ENCODE assay signal across 17 cellular contexts in genomic region chr2:111200333-111200879, GRCh38.
A peak's percentile ranks its signal among the peaks of the same experiment; 100 is the strongest.
DNase-seq lines count a peak whose midpoint lies in the region; ATAC-seq, FAIRE-seq and TF ChIP-seq lines count a peak whose summit lies in the region.
"Had no signal": no experiment of that assay in that cellular context is flagged by ENCODE, and none has a peak within 500 bp of the region (broad histone marks: within the 10 kb centered on the region; RNA-seq: fewer than 3 reads in every experiment).

No MANE protein-coding gene starts in this region.

- H3K27ac Mint-ChIP-seq in endothelial cell (ENCODE audit: unreplicated experiment) = peak overlapping the region; percentile 44
- H3K27ac Mint-ChIP-seq: mesothelial cell of epicardium had no signal

- TF ChIP-seq CTCF in endothelial cell (IDR thresholded peaks at IDR 0.05; ENCODE audit: unreplicated experiment) (no peak), D721Med (IDR thresholded peaks at IDR 0.05; ENCODE audit: insufficient read depth, missing control alignments) (no peak), adrenal gland (IDR thresholded peaks at IDR 0.05) (no peak)

- 87 to 100% (median 94%) methylated on average over 2 to 11 of the region's 11 CpGs for WGBS in adrenal gland, 4 donors

- no peak for TF ChIP-seq POLR2A in adrenal gland (IDR thresholded peaks at IDR 0.05)

- H3K36me3 ChIP-seq in adrenal gland (replicated peaks in 1 of 2) = no peaks in the 10 kb centered on the region

- no peak overlapping the region for H3K4me3 ChIP-seq in adrenal gland
- H3K4me3 ChIP-seq: body of pancreas, skin epidermis had no signal

- no peaks in the 10 kb centered on the region for H3K27me3 ChIP-seq in adrenal gland
- H3K27me3 ChIP-seq: body of pancreas had no signal

- no peaks in the 10 kb centered on the region for H3K4me1 ChIP-seq in adrenal gland (replicated peaks in 1 of 2)
- H3K4me1 ChIP-seq: body of pancreas had no signal

- no peak overlapping the region for H3K4me3 Mint-ChIP-seq in endothelial cell (ENCODE audit: unreplicated experiment)
- H3K4me3 Mint-ChIP-seq: B cell, mesothelial cell of epicardium had no signal

- ATAC-seq in GM19467 (IDR thresholded peaks at IDR 0.05; ENCODE audit: unreplicated experiment) (no peak), GM21786 (IDR thresholded peaks at IDR 0.05; ENCODE audit: unreplicated experiment) (no peak)
- ATAC-seq: body of pancreas had no signal

- no peaks in the 10 kb centered on the region for H3K9me3 Mint-ChIP-seq in endothelial cell (ENCODE audit: unreplicated experiment)
- H3K9me3 Mint-ChIP-seq: mesothelial cell of epicardium had no signal

- no peaks in the 10 kb centered on the region for H3K36me3 Mint-ChIP-seq in endothelial cell (ENCODE audit: low read depth, unreplicated experiment)
- H3K36me3 Mint-ChIP-seq: mesothelial cell of epicardium had no signal

- H3K4me1 Mint-ChIP-seq in endothelial cell (ENCODE audit: unreplicated experiment) = peaks cover 25% of the 10 kb centered on the region

- intact Hi-C loops in adrenal gland (cut with DNase I) = no loop called here

- H3K27ac ChIP-seq in adrenal gland = no peak overlapping the region
- H3K27ac ChIP-seq: body of pancreas, skin epidermis had no signal

- H3K9me3 ChIP-seq in adrenal gland (replicated peaks in 1 of 3) = no peaks in the 10 kb centered on the region
- H3K9me3 ChIP-seq: body of pancreas had no signal

- FAIRE-seq in D721Med (lab: Jason Lieb, UNC) = no peak
- FAIRE-seq: G401.6 had no signal

- H3K27me3 Mint-ChIP-seq in endothelial cell (ENCODE audit: unreplicated experiment) = no peaks in the 10 kb centered on the region
- H3K27me3 Mint-ChIP-seq: B cell had no signal

- peak; percentile 48 for DNase-seq in DMS79 treated with DMSO at 0.1 percent for 48 hours (lab: John Stamatoyannopoulos, UW)
- peak; percentile 41 for DNase-seq in NCI-H1694 (lab: John Stamatoyannopoulos, UW)
- DNase-seq in NCI-H748 (lab: John Stamatoyannopoulos, UW; ENCODE audit: unreplicated experiment) = peak; percentile 88
- no peak for DNase-seq in endothelial cell (ENCODE audit: low spot score)
- no peak for DNase-seq in D721Med (ENCODE audit: insufficient read length, low spot score)
- DNase-seq in adrenal gland = no peak
- DNase-seq: activated CD4-positive, alpha-beta T cell treated with anti-CD3 and anti-CD28 coated beads, Interleukin-2, amount 50 U/mL, for 1 hour; body of pancreas; effector CD8-positive, alpha-beta T cell; foreskin melanocyte; MV-4-11 had no signal

Comparison
In these comparisons a context has a peak if more than half of its experiments do, and no peak if none do; other contexts are left out.
1. DNase-seq: peak in DMS79 treated with DMSO at 0.1 percent for 48 hours (single experiment), NCI-H1694 (single experiment) and NCI-H748 (single experiment); none in endothelial cell (single experiment), D721Med (single experiment) and adrenal gland (0 of 7).